Comparison of ENCODE assay signal across 10 cellular contexts in genomic region chr3:165254812-165255211, GRCh38. TPM values are rescaled to one million over a fixed set of nuclear protein-coding genes. Genes with fewer than 3 reads are reported as not detected.
DNase-seq lines count a peak whose midpoint lies in the region; ATAC-seq and TF ChIP-seq lines count a peak whose summit lies in the region.
"Had no signal": no experiment of that assay in that cellular context is flagged by ENCODE, and none has a peak within 500 bp of the region (broad histone marks: within the 10 kb centered on the region; RNA-seq: fewer than 3 reads in every experiment).

No MANE protein-coding gene starts in this region.

- intact Hi-C loops in activated T-helper 2 cell treated with anti-CD3 and anti-CD28 coated beads, Interferon-gamma antibody, Interleukin-2, Interleukin-4, amounts not matched to agents 10 μg/mL and 5 μg/mL and 100 μg/mL, durations not matched to agents 14 hours and 24 hours and 36 hours (cut with micrococcal nuclease): no loop called here

- no peaks in the 10 kb centered on the region for H3K4me1 Mint-ChIP-seq in activated T-helper 2 cell treated with anti-CD3 and anti-CD28 coated beads, Interferon-gamma antibody, Interleukin-2, Interleukin-4, amounts not matched to agents 10 μg/mL and 5 μg/mL and 100 μg/mL, durations not matched to agents 14 hours and 24 hours and 36 hours (ENCODE audit: low read depth)
- H3K4me1 Mint-ChIP-seq: activated naive CD8-positive, alpha-beta T cell treated with anti-CD3 and anti-CD28 coated beads, Interleukin-2, amount 10 ng/mL, durations not matched to agents 7 days and 5 days had no signal

- no peak overlapping the region for H3K27ac ChIP-seq in 22Rv1
- H3K27ac ChIP-seq in foreskin keratinocyte: no peak overlapping the region
- H3K27ac ChIP-seq: neutrophil had no signal

- H3K36me3 ChIP-seq in NT2/D1 (ENCODE audit: insufficient read depth, insufficient read length, low read length): no peaks in the 10 kb centered on the region
- H3K36me3 ChIP-seq: neutrophil had no signal

- no peaks in the 10 kb centered on the region for H3K27me3 Mint-ChIP-seq in activated T-helper 2 cell treated with anti-CD3 and anti-CD28 coated beads, Interferon-gamma antibody, Interleukin-2, Interleukin-4, amounts not matched to agents 10 μg/mL and 5 μg/mL and 100 μg/mL, durations not matched to agents 14 hours and 24 hours and 36 hours (ENCODE audit: low read depth)
- H3K27me3 Mint-ChIP-seq: activated naive CD8-positive, alpha-beta T cell treated with anti-CD3 and anti-CD28 coated beads, Interleukin-2, amount 10 ng/mL, durations not matched to agents 7 days and 5 days had no signal

- peak; percentile 16 for DNase-seq in NT2/D1 (ENCODE audit: low read depth, low spot score)
- DNase-seq in foreskin keratinocyte: peak; percentile 44 to 67
- no peak for DNase-seq in activated CD4-positive, alpha-beta T cell treated with anti-CD3 and anti-CD28 coated beads, Interleukin-2, amount 50 U/mL, for 48 hours
- no peak for DNase-seq in activated naive CD4-positive, alpha-beta T cell treated with anti-CD3 and anti-CD28 coated beads, Interleukin-2, amount 50 U/mL, for 16 hours
- no peak for DNase-seq in stimulated activated CD4-positive, alpha-beta T cell treated with anti-CD3 and anti-CD28 coated beads, Interleukin-4, amount 100 ng/mL, for 1 hour
- DNase-seq in activated T-helper 2 cell treated with anti-CD3 and anti-CD28 coated beads, Interferon-gamma antibody, Interleukin-2, Interleukin-4, amounts not matched to agents 10 μg/mL and 5 μg/mL and 100 μg/mL, durations not matched to agents 14 hours and 24 hours and 36 hours (ENCODE audit: low spot score): no peak
- DNase-seq: activated naive CD8-positive, alpha-beta T cell treated with anti-CD3 and anti-CD28 coated beads, Interleukin-2, amount 10 ng/mL, durations not matched to agents 7 days and 5 days had no signal

- no peak overlapping the region for H3K4me3 Mint-ChIP-seq in activated T-helper 2 cell treated with anti-CD3 and anti-CD28 coated beads, Interferon-gamma antibody, Interleukin-2, Interleukin-4, amounts not matched to agents 10 μg/mL and 5 μg/mL and 100 μg/mL, durations not matched to agents 14 hours and 24 hours and 36 hours (ENCODE audit: low read depth)
- H3K4me3 Mint-ChIP-seq: activated naive CD8-positive, alpha-beta T cell treated with anti-CD3 and anti-CD28 coated beads, Interleukin-2, amount 10 ng/mL, durations not matched to agents 7 days and 5 days had no signal

- peak; percentile 47 for TF ChIP-seq CTCF in 22Rv1 (IDR thresholded peaks at IDR 0.05)
- TF ChIP-seq CTCF in foreskin keratinocyte (conservative IDR thresholded peaks at IDR 0.05): peak; percentile 66

- peak; percentile 64 for ATAC-seq in HG02885 (IDR thresholded peaks at IDR 0.05; ENCODE audit: poor library complexity, unreplicated experiment)
- peak; percentile 85 for ATAC-seq in foreskin keratinocyte

- no peaks in the 10 kb centered on the region for H3K9me3 ChIP-seq in NT2/D1 (ENCODE audit: insufficient read depth, low read length)
- H3K9me3 ChIP-seq: neutrophil had no signal

- no peaks in the 10 kb centered on the region for H3K4me1 ChIP-seq in NT2/D1 (ENCODE audit: insufficient read depth, insufficient read length)
- peaks cover 5% of the 10 kb centered on the region for H3K4me1 ChIP-seq in foreskin keratinocyte

- H3K27me3 ChIP-seq in NT2/D1 (ENCODE audit: insufficient read depth, insufficient read length) (no peaks in the 10 kb centered on the region), foreskin keratinocyte (no peaks in the 10 kb centered on the region)
- H3K27me3 ChIP-seq: neutrophil had no signal

- no peak overlapping the region for H3K9ac ChIP-seq in NT2/D1 (ENCODE audit: insufficient read length, low read depth)

- no peaks in the 10 kb centered on the region for H3K36me3 Mint-ChIP-seq in activated T-helper 2 cell treated with anti-CD3 and anti-CD28 coated beads, Interferon-gamma antibody, Interleukin-2, Interleukin-4, amounts not matched to agents 10 μg/mL and 5 μg/mL and 100 μg/mL, durations not matched to agents 14 hours and 24 hours and 36 hours (ENCODE audit: low read depth)
- H3K36me3 Mint-ChIP-seq: activated naive CD8-positive, alpha-beta T cell treated with anti-CD3 and anti-CD28 coated beads, Interleukin-2, amount 10 ng/mL, durations not matched to agents 7 days and 5 days had no signal

- H3K4me3 ChIP-seq in NT2/D1 (ENCODE audit: insufficient read length, low read depth): no peak overlapping the region

- no peak overlapping the region for H3K27ac Mint-ChIP-seq in activated T-helper 2 cell treated with anti-CD3 and anti-CD28 coated beads, Interferon-gamma antibody, Interleukin-2, Interleukin-4, amounts not matched to agents 10 μg/mL and 5 μg/mL and 100 μg/mL, durations not matched to agents 14 hours and 24 hours and 36 hours
- H3K27ac Mint-ChIP-seq: activated naive CD8-positive, alpha-beta T cell treated with anti-CD3 and anti-CD28 coated beads, Interleukin-2, amount 10 ng/mL, durations not matched to agents 7 days and 5 days had no signal

- peaks cover 8% of the 10 kb centered on the region for H3K9me3 Mint-ChIP-seq in activated T-helper 2 cell treated with anti-CD3 and anti-CD28 coated beads, Interferon-gamma antibody, Interleukin-2, Interleukin-4, amounts not matched to agents 10 μg/mL and 5 μg/mL and 100 μg/mL, durations not matched to agents 14 hours and 24 hours and 36 hours
- H3K9me3 Mint-ChIP-seq: activated naive CD8-positive, alpha-beta T cell treated with anti-CD3 and anti-CD28 coated beads, Interleukin-2, amount 10 ng/mL, durations not matched to agents 7 days and 5 days had no signal

RNA-seq across cellular contexts. Expression of gene SLITRK3, which starts 58.6 kb away (rescaled TPM):
- total RNA-seq in foreskin keratinocyte: not detected in 2 replicates
- polyA plus RNA-seq in foreskin keratinocyte: not detected in 2 replicates
- total RNA-seq in activated T-helper 2 cell treated with anti-CD3 and anti-CD28 coated beads, Interferon-gamma antibody, Interleukin-2, Interleukin-4, amounts not matched to agents 10 μg/mL and 5 μg/mL and 100 μg/mL, durations not matched to agents 14 hours and 24 hours and 36 hours: not detected in 2 replicates
- total RNA-seq: activated naive CD8-positive, alpha-beta T cell treated with anti-CD3 and anti-CD28 coated beads, Interleukin-2, amount 10 ng/mL, durations not matched to agents 7 days and 5 days had no signal

Comparison
In these comparisons a context has a peak if more than half of its experiments do, and no peak if none do; other contexts are left out.
1. DNase-seq: peak in NT2/D1 (single experiment) and foreskin keratinocyte (2 of 2); none in activated CD4-positive, alpha-beta T cell treated with anti-CD3 and anti-CD28 coated beads, Interleukin-2, amount 50 U/mL, for 48 hours (0 of 2), activated naive CD4-positive, alpha-beta T cell treated with anti-CD3 and anti-CD28 coated beads, Interleukin-2, amount 50 U/mL, for 16 hours (single experiment), stimulated activated CD4-positive, alpha-beta T cell treated with anti-CD3 and anti-CD28 coated beads, Interleukin-4, amount 100 ng/mL, for 1 hour (single experiment) and activated T-helper 2 cell treated with anti-CD3 and anti-CD28 coated beads, Interferon-gamma antibody, Interleukin-2, Interleukin-4, amounts not matched to agents 10 μg/mL and 5 μg/mL and 100 μg/mL, durations not matched to agents 14 hours and 24 hours and 36 hours (single experiment).